8 cellular contexts compared by ENCODE assay signal in genomic region chr5:43482490-43483064, GRCh38. TPM values are rescaled to one million over a fixed set of nuclear protein-coding genes. Genes with fewer than 3 reads are reported as not detected.
DNase-seq lines count a peak whose midpoint lies in the region; ATAC-seq and TF ChIP-seq lines count a peak whose summit lies in the region.

No MANE protein-coding gene starts in this region.

- H3K27ac ChIP-seq in AG04450 (ENCODE audit: low read depth, low read length) (no peak overlapping the region), HEK293 (ENCODE audit: extremely low read depth, low read depth, low read length) (no peak overlapping the region; the same call in 1 of the 2 replicates), liver (ENCODE audit: low read depth in 1 of 2, low read length in 2 of 2) (no peak overlapping the region)

- POLR2A ChIA-PET in AG04450 (lab: Yijun Ruan, JAX) (no interaction called here), HEK293 (lab: Yijun Ruan, JAX) (no interaction called here)

- H3K36me3 Mint-ChIP-seq in activated naive CD8-positive, alpha-beta T cell, result peaks cover 5% of the 10 kb centered on the region

- TF ChIP-seq POLR2A in GM18505 (IDR thresholded peaks at IDR 0.05; ENCODE audit: borderline replicate concordance, extremely low read depth, insufficient read depth, insufficient read length), result no peak

- 57% methylated on average over 5 of the region's 5 CpGs for WGBS in liver

- peak overlapping the region; percentile 99 for H3K4me3 Mint-ChIP-seq in activated naive CD8-positive, alpha-beta T cell

- H3K9me3 ChIP-seq in AG04450 (ENCODE audit: control insufficient read depth, insufficient read depth, low read length) (no peaks in the 10 kb centered on the region), HEK293 (ENCODE audit: control insufficient read depth, insufficient read depth, low read depth, low read length) (no peaks in the 10 kb centered on the region), liver (ENCODE audit: control insufficient read depth in 4 of 4, low read length in 3 of 4) (no peaks in the 10 kb centered on the region)

- no peaks in the 10 kb centered on the region for H3K27me3 Mint-ChIP-seq in activated naive CD8-positive, alpha-beta T cell

- H3K9ac ChIP-seq in liver (ENCODE audit: low read depth in 1 of 2, low read length in 2 of 2), result peak overlapping the region; percentile 83 to 92

- H3K4me1 ChIP-seq in HEK293 (ENCODE audit: control insufficient read depth, insufficient read depth, low read length) (peaks cover 4% of the 10 kb centered on the region; the same call in 1 of the 2 replicates), liver (ENCODE audit: control insufficient read depth in 4 of 4, insufficient read depth in 4 of 4, low read length in 3 of 4) (peaks cover 2 to 17% (median 11%) of the 10 kb centered on the region in 4 donors)

- ATAC-seq in GM18505 (IDR thresholded peaks at IDR 0.05; ENCODE audit: unreplicated experiment) (no peak), GM18870 (IDR thresholded peaks at IDR 0.05; ENCODE audit: unreplicated experiment) (no peak)

- H3K36me3 ChIP-seq in HEK293 (ENCODE audit: control insufficient read depth in 2 of 2, insufficient read depth in 1 of 2, low read length in 2 of 2), result peaks cover 4 to 11% of the 10 kb centered on the region in 2 experiments
- H3K36me3 ChIP-seq in liver (ENCODE audit: control insufficient read depth in 4 of 4, insufficient read depth in 3 of 4, low read depth in 1 of 4, low read length in 3 of 4), result no peaks in the 10 kb centered on the region

- no peaks in the 10 kb centered on the region for H3K9me3 Mint-ChIP-seq in activated naive CD8-positive, alpha-beta T cell (ENCODE audit: low read depth)

- H3K4me3 ChIP-seq in AG04450 (ENCODE audit: low read depth, low read length) (peak overlapping the region; percentile 87), HEK293 (ENCODE audit: low read depth, low read length) (peak overlapping the region; percentile 81), liver (ENCODE audit: low read depth in 1 of 3, low read length in 3 of 3) (peak overlapping the region; percentile 85 to 92 (median 90))

- TF ChIP-seq CTCF in AG04450 (IDR thresholded peaks at IDR 0.05; ENCODE audit: low read depth, low read length), result no peak
- no peak for TF ChIP-seq CTCF in HEK293 (tag by site-specific recombination; IDR thresholded peaks at IDR 0.05)
- TF ChIP-seq CTCF in liver (IDR thresholded peaks at IDR 0.05; ENCODE audit: low read depth, low read length, missing input control), result no peak

- DNase-seq in AG04450 (ENCODE audit: low read depth, low spot score), result no peak
- no peak for DNase-seq in activated CD4-positive, alpha-beta T cell treated with anti-CD3 and anti-CD28 coated beads for 1 hour
- no peak for DNase-seq in activated effector memory CD4-positive, alpha-beta T cell treated with anti-CD3 and anti-CD28 coated beads, Interleukin-2, amount 50 U/mL, for 16 hours

- H3K27me3 ChIP-seq in AG04450 (ENCODE audit: control insufficient read depth, insufficient read depth, low read length) (no peaks in the 10 kb centered on the region), liver (ENCODE audit: control insufficient read depth in 4 of 4, insufficient read depth in 4 of 4, low read length in 3 of 4) (no peaks in the 10 kb centered on the region)

- CTCF ChIA-PET in AG04450 (lab: Charles Lee) (interaction anchor here (1.3 kb wide), 1 partner anchor 93 kb away, joined by 6 read pairs; no protein-coding TSS in a partner anchor), HEK293 (lab: Yijun Ruan, JAX) (interaction anchor here (0.6 to 2.6 kb wide), 3 partner anchors 14 to 189 kb away, joined by 3 to 21 read pairs (median 3); no protein-coding TSS in a partner anchor)

- H3K27ac Mint-ChIP-seq in activated naive CD8-positive, alpha-beta T cell, result peak overlapping the region; percentile 100

- no peak for TF ChIP-seq RAD21 in liver (IDR thresholded peaks at IDR 0.05)

- peaks cover 57% of the 10 kb centered on the region for H3K4me1 Mint-ChIP-seq in activated naive CD8-positive, alpha-beta T cell (ENCODE audit: low read depth)

TF ChIP-seq in HEK293, 187 proteins besides CTCF, POLR2A, EP300 and RAD21:
- TF ChIP-seq SALL2 (tag by site-specific recombination; IDR thresholded peaks at IDR 0.05; ENCODE audit: borderline replicate concordance) (no peak), ZNF510 (tag by site-specific recombination; IDR thresholded peaks at IDR 0.05; ENCODE audit: insufficient replicate concordance) (peak; percentile 10), SP7 (tag by site-specific recombination; IDR thresholded peaks at IDR 0.05) (peak; percentile 99)

TF ChIP-seq in liver, 16 proteins besides CTCF, POLR2A, EP300 and RAD21:
- TF ChIP-seq SP1 (IDR thresholded peaks at IDR 0.05), result no peak
- TF ChIP-seq, protein P1, sequence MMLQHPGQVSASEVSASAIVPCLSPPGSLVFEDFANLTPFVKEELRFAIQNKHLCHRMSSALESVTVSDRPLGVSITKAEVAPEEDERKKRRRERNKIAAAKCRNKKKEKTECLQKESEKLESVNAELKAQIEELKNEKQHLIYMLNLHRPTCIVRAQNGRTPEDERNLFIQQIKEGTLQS (IDR thresholded peaks at IDR 0.05), result no peak
- no peak for TF ChIP-seq RXRA (IDR thresholded peaks at IDR 0.05)
- TF ChIP-seq, protein P2, sequence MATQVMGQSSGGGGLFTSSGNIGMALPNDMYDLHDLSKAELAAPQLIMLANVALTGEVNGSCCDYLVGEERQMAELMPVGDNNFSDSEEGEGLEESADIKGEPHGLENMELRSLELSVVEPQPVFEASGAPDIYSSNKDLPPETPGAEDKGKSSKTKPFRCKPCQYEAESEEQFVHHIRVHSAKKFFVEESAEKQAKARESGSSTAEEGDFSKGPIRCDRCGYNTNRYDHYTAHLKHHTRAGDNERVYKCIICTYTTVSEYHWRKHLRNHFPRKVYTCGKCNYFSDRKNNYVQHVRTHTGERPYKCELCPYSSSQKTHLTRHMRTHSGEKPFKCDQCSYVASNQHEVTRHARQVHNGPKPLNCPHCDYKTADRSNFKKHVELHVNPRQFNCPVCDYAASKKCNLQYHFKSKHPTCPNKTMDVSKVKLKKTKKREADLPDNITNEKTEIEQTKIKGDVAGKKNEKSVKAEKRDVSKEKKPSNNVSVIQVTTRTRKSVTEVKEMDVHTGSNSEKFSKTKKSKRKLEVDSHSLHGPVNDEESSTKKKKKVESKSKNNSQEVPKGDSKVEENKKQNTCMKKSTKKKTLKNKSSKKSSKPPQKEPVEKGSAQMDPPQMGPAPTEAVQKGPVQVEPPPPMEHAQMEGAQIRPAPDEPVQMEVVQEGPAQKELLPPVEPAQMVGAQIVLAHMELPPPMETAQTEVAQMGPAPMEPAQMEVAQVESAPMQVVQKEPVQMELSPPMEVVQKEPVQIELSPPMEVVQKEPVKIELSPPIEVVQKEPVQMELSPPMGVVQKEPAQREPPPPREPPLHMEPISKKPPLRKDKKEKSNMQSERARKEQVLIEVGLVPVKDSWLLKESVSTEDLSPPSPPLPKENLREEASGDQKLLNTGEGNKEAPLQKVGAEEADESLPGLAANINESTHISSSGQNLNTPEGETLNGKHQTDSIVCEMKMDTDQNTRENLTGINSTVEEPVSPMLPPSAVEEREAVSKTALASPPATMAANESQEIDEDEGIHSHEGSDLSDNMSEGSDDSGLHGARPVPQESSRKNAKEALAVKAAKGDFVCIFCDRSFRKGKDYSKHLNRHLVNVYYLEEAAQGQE (IDR thresholded peaks at IDR 0.05), result no peak
- TF ChIP-seq TAF1 (conservative IDR thresholded peaks at IDR 0.05), result no peak
- no peak for TF ChIP-seq FOXA2 (IDR thresholded peaks at IDR 0.05)
- no peak for TF ChIP-seq MAX (IDR thresholded peaks at IDR 0.05)

RNA-seq across cellular contexts. Expression of gene TMEM267, which starts 1.1 kb away (rescaled TPM):
- 14.1 and 16.3 TPM in 2 replicates for polyA plus RNA-seq in AG04450 (2011; rRNA removed)
- polyA minus RNA-seq in AG04450 (2011; rRNA and poly(A)+ RNA removed), result 6.8 and 13.1 TPM in 2 replicates
- 1 to 10 TPM; 3.2 to 4.4 TPM for total RNA-seq in liver
- 1 to 10 TPM; 2.3 to 5.4 TPM for polyA plus RNA-seq in liver

RNA-seq across cellular contexts. Expression of gene C5orf34, which starts 32.4 kb away (rescaled TPM):
- polyA plus RNA-seq in AG04450 (2011; rRNA removed) (1.9 and 3.5 TPM in 2 replicates), liver (under 1 TPM; 0.31 to 0.33 TPM)
- 1.0 and 2.5 TPM in 2 replicates for polyA minus RNA-seq in AG04450 (2011; rRNA and poly(A)+ RNA removed)
- 1 to 10 TPM in 1 of 2 donors, under 1 TPM in 1; 0.59 to 3.0 TPM for total RNA-seq in liver
